ENCODE assay signal across 22 cellular contexts in genomic region chrX:54194982-54195588, GRCh38.
"Had no signal": no experiment of that assay in that cellular context is flagged by ENCODE, and none has a peak within 500 bp of the region (broad histone marks: within the 10 kb centered on the region; RNA-seq: fewer than 3 reads in every experiment).

No MANE protein-coding gene starts in this region.

- H3K9me3 ChIP-seq: SJSA1 had no signal

- H3K27me3 ChIP-seq: SJSA1 had no signal

- FAIRE-seq: K562, RCC 7860 had no signal

- DNase-seq: Kasumi-1, MM.1S, NCI-H1092 treated with DMSO at 0.1 percent for 48 hours, NCI-H1436, NCI-H187, NCI-H2029, NCI-H2081 treated with DMSO at 0.1 percent for 48 hours, NCI-H2171, NCI-H226, NCI-H446, NCI-H510A, NCI-H524 treated with DMSO at 0.1 percent for 48 hours, NCI-H69, NCI-H774, Right ventricle myocardium superior, RPMI8226, SIG-M5 had no signal

- H3K36me3 ChIP-seq: SJSA1 had no signal

- H3K27ac ChIP-seq: KMS-11, SJSA1, SK-N-MC had no signal

- H3K4me3 ChIP-seq: K562, SJSA1, SK-N-MC had no signal

- ATAC-seq: K562 had no signal

- H3K4me1 ChIP-seq: SJSA1 had no signal
